ENCODE assay signal across 1 cellular context in the genomic region with DNA sequence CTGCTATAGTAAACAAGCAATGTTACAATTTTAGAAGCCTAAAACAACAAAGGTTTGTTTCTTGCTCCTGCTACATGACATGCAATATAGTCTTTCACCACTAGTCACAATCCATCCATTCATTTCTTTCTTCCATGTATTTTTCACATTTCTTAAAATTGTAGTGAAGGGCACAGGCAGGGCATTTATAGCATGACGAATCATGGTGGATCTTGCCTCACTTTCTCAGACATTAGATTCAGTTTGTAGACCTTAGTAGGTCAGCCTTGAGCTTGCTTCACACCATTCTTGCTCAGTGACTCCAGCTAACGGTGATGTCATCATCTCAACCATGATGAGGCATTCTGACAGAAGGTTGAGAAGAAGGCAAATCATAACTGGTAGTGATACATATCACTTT.
TF ChIP-seq lines count a peak whose summit lies in the region.

No MANE protein-coding gene starts in this region.

TF ChIP-seq in K562, 482 proteins besides CTCF, POLR2A, EP300 and RAD21 (continued from another document and continues in another):
- TF ChIP-seq, protein P1, sequence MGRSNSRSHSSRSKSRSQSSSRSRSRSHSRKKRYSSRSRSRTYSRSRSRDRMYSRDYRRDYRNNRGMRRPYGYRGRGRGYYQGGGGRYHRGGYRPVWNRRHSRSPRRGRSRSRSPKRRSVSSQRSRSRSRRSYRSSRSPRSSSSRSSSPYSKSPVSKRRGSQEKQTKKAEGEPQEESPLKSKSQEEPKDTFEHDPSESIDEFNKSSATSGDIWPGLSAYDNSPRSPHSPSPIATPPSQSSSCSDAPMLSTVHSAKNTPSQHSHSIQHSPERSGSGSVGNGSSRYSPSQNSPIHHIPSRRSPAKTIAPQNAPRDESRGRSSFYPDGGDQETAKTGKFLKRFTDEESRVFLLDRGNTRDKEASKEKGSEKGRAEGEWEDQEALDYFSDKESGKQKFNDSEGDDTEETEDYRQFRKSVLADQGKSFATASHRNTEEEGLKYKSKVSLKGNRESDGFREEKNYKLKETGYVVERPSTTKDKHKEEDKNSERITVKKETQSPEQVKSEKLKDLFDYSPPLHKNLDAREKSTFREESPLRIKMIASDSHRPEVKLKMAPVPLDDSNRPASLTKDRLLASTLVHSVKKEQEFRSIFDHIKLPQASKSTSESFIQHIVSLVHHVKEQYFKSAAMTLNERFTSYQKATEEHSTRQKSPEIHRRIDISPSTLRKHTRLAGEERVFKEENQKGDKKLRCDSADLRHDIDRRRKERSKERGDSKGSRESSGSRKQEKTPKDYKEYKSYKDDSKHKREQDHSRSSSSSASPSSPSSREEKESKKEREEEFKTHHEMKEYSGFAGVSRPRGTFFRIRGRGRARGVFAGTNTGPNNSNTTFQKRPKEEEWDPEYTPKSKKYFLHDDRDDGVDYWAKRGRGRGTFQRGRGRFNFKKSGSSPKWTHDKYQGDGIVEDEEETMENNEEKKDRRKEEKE (IDR thresholded peaks at IDR 0.05; ENCODE audit: borderline replicate concordance in 1 of 2, control insufficient read depth in 1 of 2, low read depth in 2 of 2, low read length in 1 of 2): no peak
- no peak for TF ChIP-seq NEUROD1 (IDR thresholded peaks at IDR 0.05; ENCODE audit: borderline replicate concordance, low read depth, low read length, partially characterized antibody)
- no peak for TF ChIP-seq ZNF133 (CRISPR knock-in tag; IDR thresholded peaks at IDR 0.05)
- TF ChIP-seq LARP7 (IDR thresholded peaks at IDR 0.05): no peak
- TF ChIP-seq CEBPG (CRISPR knock-in tag; IDR thresholded peaks at IDR 0.05): no peak
- TF ChIP-seq CEBPG (tag; conservative IDR thresholded peaks at IDR 0.05 in 1 of 2, IDR thresholded peaks at IDR 0.05 in 1 of 2): peak in 1 of 2 experiments; percentile 58; a peak in 1 of 4 replicates
- no peak for TF ChIP-seq GATAD2A (IDR thresholded peaks at IDR 0.05)
- TF ChIP-seq, protein P2, sequence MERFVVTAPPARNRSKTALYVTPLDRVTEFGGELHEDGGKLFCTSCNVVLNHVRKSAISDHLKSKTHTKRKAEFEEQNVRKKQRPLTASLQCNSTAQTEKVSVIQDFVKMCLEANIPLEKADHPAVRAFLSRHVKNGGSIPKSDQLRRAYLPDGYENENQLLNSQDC (CRISPR knock-in tag; IDR thresholded peaks at IDR 0.05): no peak
- no peak for TF ChIP-seq CTBP1 (IDR thresholded peaks at IDR 0.05; ENCODE audit: borderline replicate concordance)
- TF ChIP-seq ELF2 (CRISPR knock-in tag; IDR thresholded peaks at IDR 0.05): no peak
- TF ChIP-seq RB1 (IDR thresholded peaks at IDR 0.05; ENCODE audit: low read depth): no peak
- no peak for TF ChIP-seq MED1 (CRISPR knock-in tag; IDR thresholded peaks at IDR 0.05; ENCODE audit: borderline replicate concordance)
- no peak for TF ChIP-seq RFX7 (CRISPR knock-in tag; IDR thresholded peaks at IDR 0.05)
- TF ChIP-seq ADNP (tag; IDR thresholded peaks at IDR 0.05): no peak
- 0 out of 2 replicates have a peak, but pooled peaks have one; percentile 28 for TF ChIP-seq DPF2 (IDR thresholded peaks at IDR 0.05)
- TF ChIP-seq, protein P3, sequence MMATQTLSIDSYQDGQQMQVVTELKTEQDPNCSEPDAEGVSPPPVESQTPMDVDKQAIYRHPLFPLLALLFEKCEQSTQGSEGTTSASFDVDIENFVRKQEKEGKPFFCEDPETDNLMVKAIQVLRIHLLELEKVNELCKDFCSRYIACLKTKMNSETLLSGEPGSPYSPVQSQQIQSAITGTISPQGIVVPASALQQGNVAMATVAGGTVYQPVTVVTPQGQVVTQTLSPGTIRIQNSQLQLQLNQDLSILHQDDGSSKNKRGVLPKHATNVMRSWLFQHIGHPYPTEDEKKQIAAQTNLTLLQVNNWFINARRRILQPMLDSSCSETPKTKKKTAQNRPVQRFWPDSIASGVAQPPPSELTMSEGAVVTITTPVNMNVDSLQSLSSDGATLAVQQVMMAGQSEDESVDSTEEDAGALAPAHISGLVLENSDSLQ (IDR thresholded peaks at IDR 0.05): peak; percentile 27; the same call in 1 of the 2 replicates
- TF ChIP-seq MAZ (CRISPR knock-in tag; conservative IDR thresholded peaks at IDR 0.05 in 1 of 2, IDR thresholded peaks at IDR 0.05 in 1 of 2): no peak
- TF ChIP-seq JUND (IDR thresholded peaks at IDR 0.05; ENCODE audit: borderline replicate concordance, low read depth, low read length): peak; percentile 64; the same call in 1 of the 2 replicates
- TF ChIP-seq JUND (tag; IDR thresholded peaks at IDR 0.05; ENCODE audit: borderline replicate concordance, low read depth, low read length): peak; percentile 90
- TF ChIP-seq ATF7 (IDR thresholded peaks at IDR 0.05): peak; percentile 93
- TF ChIP-seq RBM22 (IDR thresholded peaks at IDR 0.05; ENCODE audit: low read depth, low read length, poor library complexity, severe bottlenecking): no peak
- TF ChIP-seq FIP1L1 (IDR thresholded peaks at IDR 0.05; ENCODE audit: low read depth, low read length, poor library complexity, severe bottlenecking): no peak
- no peak for TF ChIP-seq HDAC3 (IDR thresholded peaks at IDR 0.05; ENCODE audit: borderline replicate concordance, partially characterized antibody)
- no peak for TF ChIP-seq MTA3 (IDR thresholded peaks at IDR 0.05; ENCODE audit: borderline replicate concordance)
- TF ChIP-seq, protein P4, sequence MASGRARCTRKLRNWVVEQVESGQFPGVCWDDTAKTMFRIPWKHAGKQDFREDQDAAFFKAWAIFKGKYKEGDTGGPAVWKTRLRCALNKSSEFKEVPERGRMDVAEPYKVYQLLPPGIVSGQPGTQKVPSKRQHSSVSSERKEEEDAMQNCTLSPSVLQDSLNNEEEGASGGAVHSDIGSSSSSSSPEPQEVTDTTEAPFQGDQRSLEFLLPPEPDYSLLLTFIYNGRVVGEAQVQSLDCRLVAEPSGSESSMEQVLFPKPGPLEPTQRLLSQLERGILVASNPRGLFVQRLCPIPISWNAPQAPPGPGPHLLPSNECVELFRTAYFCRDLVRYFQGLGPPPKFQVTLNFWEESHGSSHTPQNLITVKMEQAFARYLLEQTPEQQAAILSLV (tag; IDR thresholded peaks at IDR 0.05): no peak
- TF ChIP-seq ZNF140 (CRISPR knock-in tag; IDR thresholded peaks at IDR 0.05): no peak
- TF ChIP-seq CBFA2T2 (conservative IDR thresholded peaks at IDR 0.05): no peak
- TF ChIP-seq, protein P5, sequence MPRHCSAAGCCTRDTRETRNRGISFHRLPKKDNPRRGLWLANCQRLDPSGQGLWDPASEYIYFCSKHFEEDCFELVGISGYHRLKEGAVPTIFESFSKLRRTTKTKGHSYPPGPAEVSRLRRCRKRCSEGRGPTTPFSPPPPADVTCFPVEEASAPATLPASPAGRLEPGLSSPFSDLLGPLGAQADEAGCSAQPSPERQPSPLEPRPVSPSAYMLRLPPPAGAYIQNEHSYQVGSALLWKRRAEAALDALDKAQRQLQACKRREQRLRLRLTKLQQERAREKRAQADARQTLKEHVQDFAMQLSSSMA (CRISPR knock-in tag; IDR thresholded peaks at IDR 0.05): no peak
- TF ChIP-seq RBM25 (IDR thresholded peaks at IDR 0.05; ENCODE audit: low read depth, low read length, severe bottlenecking): no peak
- TF ChIP-seq SMARCA5 (IDR thresholded peaks at IDR 0.05): no peak
- TF ChIP-seq, protein P6, sequence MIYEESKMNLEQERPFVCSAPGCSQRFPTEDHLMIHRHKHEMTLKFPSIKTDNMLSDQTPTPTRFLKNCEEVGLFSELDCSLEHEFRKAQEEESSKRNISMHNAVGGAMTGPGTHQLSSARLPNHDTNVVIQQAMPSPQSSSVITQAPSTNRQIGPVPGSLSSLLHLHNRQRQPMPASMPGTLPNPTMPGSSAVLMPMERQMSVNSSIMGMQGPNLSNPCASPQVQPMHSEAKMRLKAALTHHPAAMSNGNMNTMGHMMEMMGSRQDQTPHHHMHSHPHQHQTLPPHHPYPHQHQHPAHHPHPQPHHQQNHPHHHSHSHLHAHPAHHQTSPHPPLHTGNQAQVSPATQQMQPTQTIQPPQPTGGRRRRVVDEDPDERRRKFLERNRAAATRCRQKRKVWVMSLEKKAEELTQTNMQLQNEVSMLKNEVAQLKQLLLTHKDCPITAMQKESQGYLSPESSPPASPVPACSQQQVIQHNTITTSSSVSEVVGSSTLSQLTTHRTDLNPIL (CRISPR knock-in tag; IDR thresholded peaks at IDR 0.05): no peak
- TF ChIP-seq GTF2E2 (tag; IDR thresholded peaks at IDR 0.05): no peak
- no peak for TF ChIP-seq BHLHE40 (IDR thresholded peaks at IDR 0.05; ENCODE audit: low read length)
- TF ChIP-seq, protein P7, sequence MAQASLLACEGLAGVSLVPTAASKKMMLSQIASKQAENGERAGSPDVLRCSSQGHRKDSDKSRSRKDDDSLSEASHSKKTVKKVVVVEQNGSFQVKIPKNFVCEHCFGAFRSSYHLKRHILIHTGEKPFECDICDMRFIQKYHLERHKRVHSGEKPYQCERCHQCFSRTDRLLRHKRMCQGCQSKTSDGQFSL (CRISPR knock-in tag; IDR thresholded peaks at IDR 0.05): no peak
- TF ChIP-seq, protein P7 (tag; IDR thresholded peaks at IDR 0.05): no peak
- TF ChIP-seq, protein P8, sequence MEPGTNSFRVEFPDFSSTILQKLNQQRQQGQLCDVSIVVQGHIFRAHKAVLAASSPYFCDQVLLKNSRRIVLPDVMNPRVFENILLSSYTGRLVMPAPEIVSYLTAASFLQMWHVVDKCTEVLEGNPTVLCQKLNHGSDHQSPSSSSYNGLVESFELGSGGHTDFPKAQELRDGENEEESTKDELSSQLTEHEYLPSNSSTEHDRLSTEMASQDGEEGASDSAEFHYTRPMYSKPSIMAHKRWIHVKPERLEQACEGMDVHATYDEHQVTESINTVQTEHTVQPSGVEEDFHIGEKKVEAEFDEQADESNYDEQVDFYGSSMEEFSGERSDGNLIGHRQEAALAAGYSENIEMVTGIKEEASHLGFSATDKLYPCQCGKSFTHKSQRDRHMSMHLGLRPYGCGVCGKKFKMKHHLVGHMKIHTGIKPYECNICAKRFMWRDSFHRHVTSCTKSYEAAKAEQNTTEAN (CRISPR knock-in tag; IDR thresholded peaks at IDR 0.05): no peak
- no peak for TF ChIP-seq NCOA2 (IDR thresholded peaks at IDR 0.05; ENCODE audit: partially characterized antibody in 2 of 2)
- no peak for TF ChIP-seq MECOM (CRISPR knock-in tag; IDR thresholded peaks at IDR 0.05)
- TF ChIP-seq NR1H2 (CRISPR knock-in tag; IDR thresholded peaks at IDR 0.05): no peak
- TF ChIP-seq, protein P9, sequence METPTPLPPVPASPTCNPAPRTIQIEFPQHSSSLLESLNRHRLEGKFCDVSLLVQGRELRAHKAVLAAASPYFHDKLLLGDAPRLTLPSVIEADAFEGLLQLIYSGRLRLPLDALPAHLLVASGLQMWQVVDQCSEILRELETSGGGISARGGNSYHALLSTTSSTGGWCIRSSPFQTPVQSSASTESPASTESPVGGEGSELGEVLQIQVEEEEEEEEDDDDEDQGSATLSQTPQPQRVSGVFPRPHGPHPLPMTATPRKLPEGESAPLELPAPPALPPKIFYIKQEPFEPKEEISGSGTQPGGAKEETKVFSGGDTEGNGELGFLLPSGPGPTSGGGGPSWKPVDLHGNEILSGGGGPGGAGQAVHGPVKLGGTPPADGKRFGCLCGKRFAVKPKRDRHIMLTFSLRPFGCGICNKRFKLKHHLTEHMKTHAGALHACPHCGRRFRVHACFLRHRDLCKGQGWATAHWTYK (CRISPR knock-in tag; IDR thresholded peaks at IDR 0.05): no peak
- TF ChIP-seq ZNF57 (CRISPR knock-in tag; IDR thresholded peaks at IDR 0.05): no peak
- no peak for TF ChIP-seq SMARCE1 (IDR thresholded peaks at IDR 0.05)
- TF ChIP-seq, protein P10, sequence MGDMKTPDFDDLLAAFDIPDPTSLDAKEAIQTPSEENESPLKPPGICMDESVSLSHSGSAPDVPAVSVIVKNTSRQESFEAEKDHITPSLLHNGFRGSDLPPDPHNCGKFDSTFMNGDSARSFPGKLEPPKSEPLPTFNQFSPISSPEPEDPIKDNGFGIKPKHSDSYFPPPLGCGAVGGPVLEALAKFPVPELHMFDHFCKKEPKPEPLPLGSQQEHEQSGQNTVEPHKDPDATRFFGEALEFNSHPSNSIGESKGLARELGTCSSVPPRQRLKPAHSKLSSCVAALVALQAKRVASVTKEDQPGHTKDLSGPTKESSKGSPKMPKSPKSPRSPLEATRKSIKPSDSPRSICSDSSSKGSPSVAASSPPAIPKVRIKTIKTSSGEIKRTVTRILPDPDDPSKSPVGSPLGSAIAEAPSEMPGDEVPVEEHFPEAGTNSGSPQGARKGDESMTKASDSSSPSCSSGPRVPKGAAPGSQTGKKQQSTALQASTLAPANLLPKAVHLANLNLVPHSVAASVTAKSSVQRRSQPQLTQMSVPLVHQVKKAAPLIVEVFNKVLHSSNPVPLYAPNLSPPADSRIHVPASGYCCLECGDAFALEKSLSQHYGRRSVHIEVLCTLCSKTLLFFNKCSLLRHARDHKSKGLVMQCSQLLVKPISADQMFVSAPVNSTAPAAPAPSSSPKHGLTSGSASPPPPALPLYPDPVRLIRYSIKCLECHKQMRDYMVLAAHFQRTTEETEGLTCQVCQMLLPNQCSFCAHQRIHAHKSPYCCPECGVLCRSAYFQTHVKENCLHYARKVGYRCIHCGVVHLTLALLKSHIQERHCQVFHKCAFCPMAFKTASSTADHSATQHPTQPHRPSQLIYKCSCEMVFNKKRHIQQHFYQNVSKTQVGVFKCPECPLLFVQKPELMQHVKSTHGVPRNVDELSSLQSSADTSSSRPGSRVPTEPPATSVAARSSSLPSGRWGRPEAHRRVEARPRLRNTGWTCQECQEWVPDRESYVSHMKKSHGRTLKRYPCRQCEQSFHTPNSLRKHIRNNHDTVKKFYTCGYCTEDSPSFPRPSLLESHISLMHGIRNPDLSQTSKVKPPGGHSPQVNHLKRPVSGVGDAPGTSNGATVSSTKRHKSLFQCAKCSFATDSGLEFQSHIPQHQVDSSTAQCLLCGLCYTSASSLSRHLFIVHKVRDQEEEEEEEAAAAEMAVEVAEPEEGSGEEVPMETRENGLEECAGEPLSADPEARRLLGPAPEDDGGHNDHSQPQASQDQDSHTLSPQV (IDR thresholded peaks at IDR 0.05): 0 out of 2 replicates have a peak, but pooled peaks have one; percentile 21
- no peak for TF ChIP-seq CC2D1A (IDR thresholded peaks at IDR 0.05)
- TF ChIP-seq ATF1 (CRISPR knock-in tag; IDR thresholded peaks at IDR 0.05): no peak
- TF ChIP-seq ATF1 (tag; IDR thresholded peaks at IDR 0.05): peak; percentile 54; the same call in 1 of the 2 replicates
- TF ChIP-seq, protein P11, sequence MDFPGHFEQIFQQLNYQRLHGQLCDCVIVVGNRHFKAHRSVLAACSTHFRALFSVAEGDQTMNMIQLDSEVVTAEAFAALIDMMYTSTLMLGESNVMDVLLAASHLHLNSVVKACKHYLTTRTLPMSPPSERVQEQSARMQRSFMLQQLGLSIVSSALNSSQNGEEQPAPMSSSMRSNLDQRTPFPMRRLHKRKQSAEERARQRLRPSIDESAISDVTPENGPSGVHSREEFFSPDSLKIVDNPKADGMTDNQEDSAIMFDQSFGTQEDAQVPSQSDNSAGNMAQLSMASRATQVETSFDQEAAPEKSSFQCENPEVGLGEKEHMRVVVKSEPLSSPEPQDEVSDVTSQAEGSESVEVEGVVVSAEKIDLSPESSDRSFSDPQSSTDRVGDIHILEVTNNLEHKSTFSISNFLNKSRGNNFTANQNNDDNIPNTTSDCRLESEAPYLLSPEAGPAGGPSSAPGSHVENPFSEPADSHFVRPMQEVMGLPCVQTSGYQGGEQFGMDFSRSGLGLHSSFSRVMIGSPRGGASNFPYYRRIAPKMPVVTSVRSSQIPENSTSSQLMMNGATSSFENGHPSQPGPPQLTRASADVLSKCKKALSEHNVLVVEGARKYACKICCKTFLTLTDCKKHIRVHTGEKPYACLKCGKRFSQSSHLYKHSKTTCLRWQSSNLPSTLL (IDR thresholded peaks at IDR 0.05): no peak
- TF ChIP-seq SAFB2 (IDR thresholded peaks at IDR 0.05; ENCODE audit: borderline replicate concordance, low read depth, low read length, severe bottlenecking): no peak
- TF ChIP-seq SRF (CRISPR knock-in tag; IDR thresholded peaks at IDR 0.05): no peak
- TF ChIP-seq SMC3 (conservative IDR thresholded peaks at IDR 0.05; ENCODE audit: insufficient read depth, low read depth, low read length): no peak
- no peak for TF ChIP-seq CSDE1 (IDR thresholded peaks at IDR 0.05)
